8 cellular contexts compared by ENCODE assay signal in genomic region chrX:86148024-86148511, GRCh38. TPM values are rescaled to one million over a fixed set of nuclear protein-coding genes. Genes with fewer than 3 reads are reported as not detected.
A peak's percentile ranks its signal among the peaks of the same experiment; 100 is the strongest.
DNase-seq lines count a peak whose midpoint lies in the region; ATAC-seq and TF ChIP-seq lines count a peak whose summit lies in the region.

DACH2 (plus strand) TSS chrX:86148451.

- POLR2A ChIA-PET in activated B cell treated with CpG ODN at 0.5 μM for 24 hours (lab: Charles Lee) = no interaction called here

- peaks cover 0 to 4% (median 0%) of the 10 kb centered on the region in 7 donors for H3K9me3 Mint-ChIP-seq in CD4-positive, CD25-positive, alpha-beta regulatory T cell
- peaks cover 0 to 6% (median 0%) of the 10 kb centered on the region in 3 donors for H3K9me3 Mint-ChIP-seq in IgD-negative memory B cell
- no peaks in the 10 kb centered on the region for H3K9me3 Mint-ChIP-seq in activated B cell treated with CpG ODN at 0.5 μM for 24 hours

- H3K27ac ChIP-seq in CD4-positive, CD25-positive, alpha-beta regulatory T cell (ENCODE audit: insufficient read depth, low read length, poor library complexity, severe bottlenecking) = no peak within 1 kb of the TSS
- no peak within 1 kb of the TSS for H3K27ac ChIP-seq in effector memory CD4-positive, alpha-beta T cell (ENCODE audit: insufficient read depth, low read length, poor library complexity, severe bottlenecking)

- ATAC-seq in CD4-positive, CD25-positive, alpha-beta regulatory T cell (ENCODE audit: low read depth in 2 of 2) = no peak
- ATAC-seq in GM21423 (IDR thresholded peaks at IDR 0.05; ENCODE audit: unreplicated experiment) (peak; percentile 99), activated B cell treated with CpG ODN at 0.5 μM for 24 hours (ENCODE audit: low read depth) (peak; percentile 98)

- no peaks in the 10 kb centered on the region for H3K36me3 Mint-ChIP-seq in CD4-positive, CD25-positive, alpha-beta regulatory T cell
- H3K36me3 Mint-ChIP-seq in IgD-negative memory B cell (peaks cover 2% of the 10 kb centered on the region), activated B cell treated with CpG ODN at 0.5 μM for 24 hours (ENCODE audit: low read depth) (no peaks in the 10 kb centered on the region)

- no peaks in the 10 kb centered on the region for H3K9me3 ChIP-seq in CD4-positive, CD25-positive, alpha-beta regulatory T cell (ENCODE audit: control insufficient read depth in 2 of 2, low read length in 2 of 2)
- H3K9me3 ChIP-seq in effector memory CD4-positive, alpha-beta T cell (ENCODE audit: control insufficient read depth, low read length) = no peaks in the 10 kb centered on the region

- TF ChIP-seq POLR2A in lower leg skin (IDR thresholded peaks at IDR 0.05) = no peak

- H3K36me3 ChIP-seq in CD4-positive, CD25-positive, alpha-beta regulatory T cell (ENCODE audit: control insufficient read depth, insufficient read depth, low read length) = no peaks in the 10 kb centered on the region
- no peaks in the 10 kb centered on the region for H3K36me3 ChIP-seq in effector memory CD4-positive, alpha-beta T cell (ENCODE audit: control insufficient read depth, insufficient read depth, low read length)

- intact Hi-C loops in activated B cell treated with CpG ODN at 0.5 μM for 24 hours (cut with micrococcal nuclease) (loop anchor here (5.0 kb wide), 1 partner anchor 1646 kb away; the partner anchor contains the start of gene HDX), lower leg skin (cut with DNase I; ENCODE audit: low total_unique reads) (no loop called here)

- no peak within 1 kb of the TSS for H3K27ac Mint-ChIP-seq in CD4-positive, CD25-positive, alpha-beta regulatory T cell
- H3K27ac Mint-ChIP-seq in IgD-negative memory B cell (peak within 1 kb of the TSS in 1 of 3 donors; percentile 35), activated B cell treated with CpG ODN at 0.5 μM for 24 hours (no peak within 1 kb of the TSS)

- H3K4me1 Mint-ChIP-seq in CD4-positive, CD25-positive, alpha-beta regulatory T cell = peaks cover 0 to 7% (median 5%) of the 10 kb centered on the region in 4 donors
- H3K4me1 Mint-ChIP-seq in IgD-negative memory B cell (no peaks in the 10 kb centered on the region), activated B cell treated with CpG ODN at 0.5 μM for 24 hours (peaks cover 19% of the 10 kb centered on the region)

- peak within 1 kb of the TSS in 3 of 4 donors; percentile 22 to 73 (median 70) for H3K4me3 Mint-ChIP-seq in CD4-positive, CD25-positive, alpha-beta regulatory T cell
- H3K4me3 Mint-ChIP-seq in IgD-negative memory B cell = peak within 1 kb of the TSS; percentile 48 to 88 (median 80)
- peak within 1 kb of the TSS; percentile 84 for H3K4me3 Mint-ChIP-seq in activated B cell treated with CpG ODN at 0.5 μM for 24 hours

- no peak within 1 kb of the TSS for H3K4me3 ChIP-seq in CD4-positive, CD25-positive, alpha-beta regulatory T cell (ENCODE audit: low read depth, low read length)
- peak within 1 kb of the TSS; percentile 17 for H3K4me3 ChIP-seq in effector memory CD4-positive, alpha-beta T cell (ENCODE audit: insufficient read depth, low read depth, low read length, poor library complexity, severe bottlenecking)
- H3K4me3 ChIP-seq in lower leg skin (ENCODE audit: low read depth, poor library complexity, severe bottlenecking) = peak within 1 kb of the TSS; percentile 17

- H3K27me3 Mint-ChIP-seq in CD4-positive, CD25-positive, alpha-beta regulatory T cell = peaks cover 11% of the 10 kb centered on the region
- peaks cover 16% of the 10 kb centered on the region for H3K27me3 Mint-ChIP-seq in IgD-negative memory B cell
- H3K27me3 Mint-ChIP-seq in activated B cell treated with CpG ODN at 0.5 μM for 24 hours = peaks cover 21% of the 10 kb centered on the region

- peak; percentile 1 to 42 (median 29) for DNase-seq in CD4-positive, CD25-positive, alpha-beta regulatory T cell
- DNase-seq in activated B cell treated with CpG ODN at 0.5 μM for 24 hours (peak; percentile 20), lower leg skin (ENCODE audit: low spot score in 2 of 2) (peak; percentile 30 to 92), NOMO-1 treated with dmso at 0.1 percent for 144 hours (lab: John Stamatoyannopoulos, UW; ENCODE audit: unreplicated experiment) (no peak)
- peak in 2 of 3 donors; percentile 0 to 15 for DNase-seq in effector memory CD4-positive, alpha-beta T cell
- peak; percentile 29 for DNase-seq in stimulated activated CD4-positive, alpha-beta T cell treated with anti-CD3 and anti-CD28 coated beads, Interleukin-2, amount 100 ng/mL, for 4 hours (ENCODE audit: low read depth)

- peaks cover 8% of the 10 kb centered on the region for H3K27me3 ChIP-seq in CD4-positive, CD25-positive, alpha-beta regulatory T cell (ENCODE audit: control insufficient read depth, insufficient read depth, low read length)
- H3K27me3 ChIP-seq in effector memory CD4-positive, alpha-beta T cell (replicated peaks; ENCODE audit: control insufficient read depth, insufficient read depth, low read length, poor library complexity, severe bottlenecking) = no peaks in the 10 kb centered on the region

- TF ChIP-seq CTCF in activated B cell treated with CpG ODN at 0.5 μM for 24 hours (IDR thresholded peaks at IDR 0.05) (no peak), lower leg skin (IDR thresholded peaks at IDR 0.05) (no peak)

- CTCF ChIA-PET in activated B cell treated with CpG ODN at 0.5 μM for 24 hours (lab: Charles Lee) = no interaction called here

- no peaks in the 10 kb centered on the region for H3K4me1 ChIP-seq in CD4-positive, CD25-positive, alpha-beta regulatory T cell (ENCODE audit: control insufficient read depth, insufficient read depth, low read length, poor library complexity, severe bottlenecking)
- H3K4me1 ChIP-seq in effector memory CD4-positive, alpha-beta T cell (ENCODE audit: control insufficient read depth, insufficient read depth, low read length, poor library complexity, severe bottlenecking) = no peaks in the 10 kb centered on the region

- WGBS in lower leg skin, 2 donors = 25% methylated on average over 27 of the region's 34 CpGs; no CpG with 5 or more reads in 1 of the 2 donors

RNA-seq across cellular contexts. Expression of gene DACH2, which starts in this region (rescaled TPM):
- not detected for total RNA-seq in CD4-positive, CD25-positive, alpha-beta regulatory T cell
- polyA plus RNA-seq in CD4-positive, CD25-positive, alpha-beta regulatory T cell = not detected
- not detected for polyA plus RNA-seq in IgD-negative memory B cell
- not detected in 2 replicates for total RNA-seq in activated B cell treated with CpG ODN at 0.5 μM for 24 hours
- under 1 TPM in 1 of 4 donors, not detected in 3; 0.15 TPM for total RNA-seq in lower leg skin

Comparison
In these comparisons a context has a peak if more than half of its experiments do, and no peak if none do; other contexts are left out.
1. Peak in DNase-seq in CD4-positive, CD25-positive, alpha-beta regulatory T cell; RNA of the gene not detected or under 1 TPM.
2. Peak in DNase-seq and ATAC-seq in activated B cell treated with CpG ODN at 0.5 μM for 24 hours; RNA of the gene not detected or under 1 TPM.
3. Peak in DNase-seq and H3K4me3 ChIP-seq in lower leg skin; RNA of the gene not detected or under 1 TPM.